11 cellular contexts compared by ENCODE assay signal in genomic region chr15:90451215-90451850, GRCh38.
DNase-seq lines count a peak whose midpoint lies in the region; TF ChIP-seq lines count a peak whose summit lies in the region.
"Had no signal": no experiment of that assay in that cellular context is flagged by ENCODE, and none has a peak within 500 bp of the region (broad histone marks: within the 10 kb centered on the region; RNA-seq: fewer than 3 reads in every experiment).

No MANE protein-coding gene starts in this region.

- no peak overlapping the region for H3K4me3 ChIP-seq in HEK293 (ENCODE audit: low read depth, low read length)

- H3K36me3 ChIP-seq in HEK293 (ENCODE audit: control insufficient read depth in 2 of 2, insufficient read depth in 1 of 2, low read length in 2 of 2), result peaks cover 22 to 72% of the 10 kb centered on the region in 2 experiments

- no peaks in the 10 kb centered on the region for H3K9me3 ChIP-seq in HEK293 (ENCODE audit: control insufficient read depth, insufficient read depth, low read depth, low read length)

- TF ChIP-seq CTCF in HEK293 (tag by site-specific recombination; IDR thresholded peaks at IDR 0.05), result no peak

- CTCF ChIA-PET in HEK293 (lab: Yijun Ruan, JAX), result interaction anchor here (0.6 to 1.7 kb wide), 10 partner anchors 8 to 1341 kb away, joined by 3 to 11 read pairs (median 4); no protein-coding TSS in a partner anchor

- peak; percentile 32 for DNase-seq in AG08396 (ENCODE audit: low spot score)
- peak; percentile 26 for DNase-seq in SW480 (ENCODE audit: low spot score)
- DNase-seq in iPS DF 4.7 (ENCODE audit: extremely low read depth, low spot score), result peak; percentile 22
- no peak for DNase-seq in KBM-7
- DNase-seq in DMS79 (lab: John Stamatoyannopoulos, UW), result no peak
- DNase-seq in NCI-H446 (lab: John Stamatoyannopoulos, UW), result no peak
- DNase-seq in kidney glomerular epithelial cell (lab: John Stamatoyannopoulos, UW), result no peak
- DNase-seq: activated CD4-positive, alpha-beta memory T cell treated with anti-CD3 and anti-CD28 coated beads for 36 hours; COR-L47; posterior cingulate gyrus had no signal

- in situ Hi-C loops in KBM-7 (cut with MboI; ENCODE audit: low pct_unique_long_range_greater_than_20kb, low sequenced_read_pairs), result no loop called here

- POLR2A ChIA-PET in HEK293 (lab: Yijun Ruan, JAX), result no interaction called here

- peaks cover 8% of the 10 kb centered on the region for H3K4me1 ChIP-seq in HEK293 (ENCODE audit: control insufficient read depth, insufficient read depth, low read length)

- H3K27ac ChIP-seq in HEK293 (ENCODE audit: extremely low read depth, low read depth, low read length), result no peak overlapping the region

TF ChIP-seq in HEK293, 187 proteins besides CTCF, POLR2A, EP300 and RAD21 (continues in another document):
- TF ChIP-seq ZIC2 (tag by site-specific recombination; IDR thresholded peaks at IDR 0.05) (no peak), KLF9 (tag by site-specific recombination; IDR thresholded peaks at IDR 0.05; ENCODE audit: low read depth) (no peak), ZBTB44 (tag by site-specific recombination; IDR thresholded peaks at IDR 0.05) (no peak), ZNF10 (tag by site-specific recombination; IDR thresholded peaks at IDR 0.05) (0 out of 2 replicates have a peak, but pooled peaks have one; percentile 53), SP7 (tag by site-specific recombination; IDR thresholded peaks at IDR 0.05) (0 out of 2 replicates have a peak, but pooled peaks have one; percentile 53), ZNF580 (tag by site-specific recombination; IDR thresholded peaks at IDR 0.05) (peak; percentile 60; the same call in 1 of the 2 replicates), ZNF596 (tag by site-specific recombination; IDR thresholded peaks at IDR 0.05) (no peak), MZF1 (tag by site-specific recombination; IDR thresholded peaks at IDR 0.05; ENCODE audit: borderline replicate concordance) (peak; percentile 81), ZNF362 (tag by site-specific recombination; IDR thresholded peaks at IDR 0.05) (peak; percentile 74; the same call in 1 of the 2 replicates), ZBTB17 (tag by site-specific recombination; IDR thresholded peaks at IDR 0.05) (peak; percentile 22; the same call in 1 of the 2 replicates), HIC1 (tag by site-specific recombination; IDR thresholded peaks at IDR 0.05) (peak; percentile 62; the same call in 1 of the 2 replicates), FEZF1 (tag by site-specific recombination; IDR thresholded peaks at IDR 0.05) (peak; percentile 28; the same call in 1 of the 2 replicates), ZNF529 (tag by site-specific recombination; IDR thresholded peaks at IDR 0.05; ENCODE audit: insufficient replicate concordance) (no peak), ZFP3 (tag by site-specific recombination; IDR thresholded peaks at IDR 0.05; ENCODE audit: low read depth) (no peak), PATZ1 (tag by site-specific recombination; IDR thresholded peaks at IDR 0.05) (0 out of 2 replicates have a peak, but pooled peaks have one; percentile 15), ZFP37 (tag by site-specific recombination; IDR thresholded peaks at IDR 0.05) (0 out of 2 replicates have a peak, but pooled peaks have one; percentile 39), ZNF426 (tag by site-specific recombination; IDR thresholded peaks at IDR 0.05) (no peak), ZNF629 (tag by site-specific recombination; IDR thresholded peaks at IDR 0.05) (peak; percentile 56; the same call in 1 of the 2 replicates), ZSCAN5A (tag by site-specific recombination; IDR thresholded peaks at IDR 0.05) (peak; percentile 30; the same call in 1 of the 2 replicates), ZNF600 (tag by site-specific recombination; IDR thresholded peaks at IDR 0.05) (peak; percentile 81), KLF8 (tag by site-specific recombination; IDR thresholded peaks at IDR 0.05) (0 out of 2 replicates have a peak, but pooled peaks have one; percentile 20), GLIS2 (tag by site-specific recombination; IDR thresholded peaks at IDR 0.05) (0 out of 2 replicates have a peak, but pooled peaks have one; percentile 21)

Comparison
In these comparisons a context has a peak if more than half of its experiments do, and no peak if none do; other contexts are left out.
1. DNase-seq: peak in AG08396 (single experiment), SW480 (single experiment) and iPS DF 4.7 (single experiment); none in KBM-7 (single experiment), DMS79 (single experiment), NCI-H446 (0 of 2) and kidney glomerular epithelial cell (single experiment).